Comparison of ENCODE assay signal across 11 cellular contexts in genomic region chr10:25026463-25026862, GRCh38. TPM values are rescaled to one million over a fixed set of nuclear protein-coding genes. Genes with fewer than 3 reads are reported as not detected.
DNase-seq lines count a peak whose midpoint lies in the region; ATAC-seq, FAIRE-seq and TF ChIP-seq lines count a peak whose summit lies in the region.
"Had no signal": no experiment of that assay in that cellular context is flagged by ENCODE, and none has a peak within 500 bp of the region (broad histone marks: within the 10 kb centered on the region; RNA-seq: fewer than 3 reads in every experiment).

No MANE protein-coding gene starts in this region.

- H3K36me3 ChIP-seq in K562 (ENCODE audit: control insufficient read depth, insufficient read depth, low read length), result no peaks in the 10 kb centered on the region
- H3K36me3 ChIP-seq in BE2C, result no peaks in the 10 kb centered on the region

- no peak for TF ChIP-seq CTCF in AG10803 (conservative IDR thresholded peaks at IDR 0.05; ENCODE audit: low read length)
- TF ChIP-seq CTCF in K562 (IDR thresholded peaks at IDR 0.05 in 2 of 3, conservative IDR thresholded peaks at IDR 0.05 in 1 of 3; ENCODE audit: insufficient read depth in 2 of 3, low read depth in 1 of 3, low read length in 3 of 3), result peak in 2 of 3 experiments; percentile 20 to 66; a peak in 3 of 6 replicates
- TF ChIP-seq CTCF in BE2C (IDR thresholded peaks at IDR 0.05; ENCODE audit: low read depth, low read length), result no peak; the same call in 1 of the 2 replicates

- H3K79me2 ChIP-seq in K562 (ENCODE audit: control insufficient read depth, insufficient read depth, low read length), result no peaks in the 10 kb centered on the region

- in situ Hi-C loops in K562 (cut with MboI), result no loop called here

- no peak overlapping the region for H3K27ac ChIP-seq in K562 (ENCODE audit: extremely low read depth, low read depth, low read length)

- H3K27me3 ChIP-seq in K562 (ENCODE audit: control insufficient read depth in 2 of 2, insufficient read depth in 2 of 2, low read length in 2 of 2), result no peaks in the 10 kb centered on the region
- no peaks in the 10 kb centered on the region for H3K27me3 ChIP-seq in BE2C

- FAIRE-seq in K562 (lab: Jason Lieb, UNC), result no peak

- POLR2A ChIA-PET in K562 (lab: Yijun Ruan, JAX), result interaction anchor here (2.1 kb wide), 1 partner anchor 13 kb away, joined by 4 read pairs; no protein-coding TSS in a partner anchor

- H3K9me3 ChIP-seq in K562 (replicated peaks; ENCODE audit: control insufficient read depth, insufficient read depth, low read depth, low read length) (no peaks in the 10 kb centered on the region), BE2C (no peaks in the 10 kb centered on the region)

- H4K20me1 ChIP-seq in K562 (replicated peaks; ENCODE audit: control insufficient read depth, insufficient read depth, low read length), result no peaks in the 10 kb centered on the region

- H3K4me2 ChIP-seq in K562 (ENCODE audit: insufficient read depth, low read length), result no peak overlapping the region

- 84% methylated on average over 1 of the region's 1 CpG for WGBS in K562 (ENCODE audit: insufficient coverage, low coverage, missing lambda C conversion rate)

- H3K9ac ChIP-seq in K562 (ENCODE audit: insufficient read depth in 1 of 2, low read depth in 2 of 2, low read length in 2 of 2), result no peak overlapping the region

- peak; percentile 56 to 77 for TF ChIP-seq RAD21 in K562 (CRISPR knock-in tag; conservative IDR thresholded peaks at IDR 0.05 in 1 of 2, IDR thresholded peaks at IDR 0.05 in 1 of 2)

- DNase-seq in AG10803 (ENCODE audit: low read depth), result peak; percentile 52
- DNase-seq in LHCN-M2 (ENCODE audit: low read depth), result peak; percentile 12
- DNase-seq in K562 (ENCODE audit: extremely low read depth in 1 of 4, low spot score in 3 of 4), result peak in 1 of 4 experiments; percentile 14
- no peak for DNase-seq in left lobe of liver (ENCODE audit: low spot score)
- DNase-seq in T1000 (lab: John Stamatoyannopoulos, UW), result no peak
- no peak for DNase-seq in stimulated activated CD4-positive, alpha-beta T cell treated with anti-CD3 and anti-CD28 coated beads, Interleukin-12 subunit alpha, Interleukin-12 subunit beta, amount 100 ng/mL, for 4 hours
- no peak for DNase-seq in AG08396 (ENCODE audit: low spot score)
- no peak for DNase-seq in BE2C
- DNase-seq: activated CD8-positive, alpha-beta memory T cell treated with anti-CD3 and anti-CD28 coated beads, Interleukin-2, amount 10 ng/mL, durations not matched to agents 7 days and 5 days; caudate nucleus; stimulated activated CD4-positive, alpha-beta T cell treated with anti-CD3 and anti-CD28 coated beads, Interleukin-2, amount 100 ng/mL, for 48 hours had no signal

- TF ChIP-seq POLR2A in K562 (conservative IDR thresholded peaks at IDR 0.05), result no peak

- intact Hi-C loops in K562 (cut with micrococcal nuclease), result loop anchor here (1.0 to 5.0 kb wide), 2 partner anchors 55 to 201 kb away; no protein-coding TSS in a partner anchor

- no peaks in the 10 kb centered on the region for H3K4me1 ChIP-seq in K562 (replicated peaks in 1 of 2; ENCODE audit: control insufficient read depth in 2 of 2, insufficient read depth in 2 of 2, low read length in 2 of 2)
- H3K4me1 ChIP-seq in BE2C, result no peaks in the 10 kb centered on the region

- TF ChIP-seq EP300 in K562 (IDR thresholded peaks at IDR 0.05; ENCODE audit: low read length), result no peak

- no peaks in the 10 kb centered on the region for H3K9me1 ChIP-seq in K562 (ENCODE audit: control insufficient read depth, insufficient read depth, low read length)

- ATAC-seq in K562 (no peak), left lobe of liver (peak; percentile 76)
- ATAC-seq: activated CD8-positive, alpha-beta memory T cell treated with anti-CD3 and anti-CD28 coated beads, Interleukin-2, amount 10 ng/mL, durations not matched to agents 7 days and 5 days had no signal

- no peak overlapping the region for H2AFZ ChIP-seq in K562 (ENCODE audit: low read depth, low read length)

- CTCF ChIA-PET in K562 (lab: Yijun Ruan, JAX; ENCODE audit: low intra/inter-chr PET ratio), result interaction anchor here (0.6 to 1.5 kb wide), 5 partner anchors 21 to 297 kb away, joined by 3 to 5 read pairs (median 4); no protein-coding TSS in a partner anchor

- BruUV-seq in K562 (replicated peaks; lab: Mats Ljungman, UMichigan), result no TSS peak

- H3K4me3 ChIP-seq in AG10803 (ENCODE audit: low read length) (no peak overlapping the region), K562 (no peak overlapping the region), BE2C (ENCODE audit: low read depth, low read length) (no peak overlapping the region)

TF ChIP-seq in K562, 482 proteins besides CTCF, POLR2A, EP300 and RAD21:
- TF ChIP-seq ZNF3 (CRISPR knock-in tag; IDR thresholded peaks at IDR 0.05) (no peak), ARID3A (IDR thresholded peaks at IDR 0.05; ENCODE audit: borderline replicate concordance, low read depth, low read length) (0 out of 2 replicates have a peak, but pooled peaks have one; percentile 29)
TF ChIP-seq in K562: peak in this region for 1.

RNA-seq across cellular contexts. Expression of gene THNSL1, which starts 10.1 kb away (rescaled TPM):
- total RNA-seq in LHCN-M2 (2014; rRNA removed) (6.0 and 7.9 TPM in 2 replicates), K562 (2014; rRNA removed) (3.2 and 4.7 TPM in 2 replicates), K562 (2014; rRNA removed; fragmentation: Illumina TruSeq; extraction: Trizol) (8.6 and 8.9 TPM in 2 replicates), K562 (2015; rRNA removed; fragmentation: Illumina TruSeq; extraction: Trizol) (5.8 and 6.3 TPM in 2 replicates), K562 (2021) (6.2 and 6.4 TPM in 2 replicates), left lobe of liver (9.2 TPM)
- polyA plus RNA-seq in LHCN-M2 (2012), result 1.9 TPM
- 1.1 and 3.9 TPM in 2 replicates for total RNA-seq in K562 (2011; cell fraction: chromatin; rRNA removed; ENCODE audit: low replicate concordance)
- 0.33 and 0.92 TPM in 2 replicates for total RNA-seq in K562 (2011; cell fraction: nucleolus; rRNA removed)
- total RNA-seq in K562 (2011; cell fraction: nucleoplasm; rRNA removed), result 1.5 and 2.0 TPM in 2 replicates
- polyA plus RNA-seq in K562 (2011; rRNA removed) (6.0 and 7.5 TPM in 2 replicates), K562 (2014; fragmentation: Illumina TruSeq; extraction: Trizol) (6.4 and 7.0 TPM in 2 replicates), K562 (2014; fragmentation: Nextera tagmentation; extraction: Ambion mirVana) (1 to 10 TPM; 5.9 to 7.6 TPM), K562 (2014; rRNA removed) (4.2 and 4.5 TPM in 2 replicates)
- polyA plus RNA-seq in K562 (2011; cell fraction: cytosol; rRNA removed), result 1.3 and 2.5 TPM in 2 replicates
- polyA plus RNA-seq in K562 (2011; cell fraction: nucleus; rRNA removed), result 1.4 and 2.0 TPM in 2 replicates
- 3.5 and 5.3 TPM in 2 replicates for polyA plus RNA-seq in K562 (2012)
- polyA minus RNA-seq in K562 (2011; rRNA and poly(A)+ RNA removed), result 6.9 and 9.7 TPM in 2 replicates
- 2.4 and 3.3 TPM in 2 replicates for polyA minus RNA-seq in K562 (2011; cell fraction: cytosol; rRNA and poly(A)+ RNA removed)
- polyA minus RNA-seq in K562 (2011; cell fraction: nucleus; rRNA and poly(A)+ RNA removed), result 1.3 and 3.0 TPM in 2 replicates
- 3.9 TPM for polyA plus RNA-seq in BE2C (2012; ENCODE audit: insufficient read depth, insufficient read length, low read depth)

RNA-seq across cellular contexts. Expression of gene ENKUR, which starts 10.5 kb away (rescaled TPM):
- total RNA-seq in LHCN-M2 (2014; rRNA removed) (not detected in 2 replicates), K562 (2014; rRNA removed) (0.12 and 0.14 TPM in 2 replicates), K562 (2014; rRNA removed; fragmentation: Illumina TruSeq; extraction: Trizol) (0.06 and 0.25 TPM in 2 replicates), K562 (2015; rRNA removed; fragmentation: Illumina TruSeq; extraction: Trizol) (0.11 TPM in 2 replicates), K562 (2021) (0.09 and 0.20 TPM in 2 replicates), left lobe of liver (0.48 TPM)
- not detected for polyA plus RNA-seq in LHCN-M2 (2012)
- total RNA-seq in K562 (2011; cell fraction: chromatin; rRNA removed; ENCODE audit: low replicate concordance), result 0.25 and 0.79 TPM in 2 replicates
- total RNA-seq in K562 (2011; cell fraction: nucleolus; rRNA removed), result 0.13 TPM in 1 of 2 replicates, not detected in the other
- 0.61 TPM in 1 of 2 replicates, not detected in the other for total RNA-seq in K562 (2011; cell fraction: nucleoplasm; rRNA removed)
- polyA plus RNA-seq in K562 (2011; rRNA removed) (0.19 and 0.46 TPM in 2 replicates), K562 (2014; fragmentation: Illumina TruSeq; extraction: Trizol) (0.21 TPM in 1 of 2 replicates, not detected in the other), K562 (2014; fragmentation: Nextera tagmentation; extraction: Ambion mirVana) (under 1 TPM; 0.06 to 0.07 TPM), K562 (2014; rRNA removed) (0.28 TPM in 1 of 2 replicates, not detected in the other)
- polyA plus RNA-seq in K562 (2011; cell fraction: cytosol; rRNA removed), result 0.03 and 0.09 TPM in 2 replicates
- 0.14 and 0.15 TPM in 2 replicates for polyA plus RNA-seq in K562 (2011; cell fraction: nucleus; rRNA removed)
- polyA plus RNA-seq in K562 (2012), result 0.14 and 0.23 TPM in 2 replicates
- 0.21 and 0.28 TPM in 2 replicates for polyA minus RNA-seq in K562 (2011; rRNA and poly(A)+ RNA removed)
- not detected in 2 replicates for polyA minus RNA-seq in K562 (2011; cell fraction: cytosol; rRNA and poly(A)+ RNA removed)
- polyA minus RNA-seq in K562 (2011; cell fraction: nucleus; rRNA and poly(A)+ RNA removed), result 0.22 TPM in 1 of 2 replicates, not detected in the other
- not detected for polyA plus RNA-seq in BE2C (2012; ENCODE audit: insufficient read depth, insufficient read length, low read depth)
- total RNA-seq: activated CD8-positive, alpha-beta memory T cell treated with anti-CD3 and anti-CD28 coated beads, Interleukin-2, amount 10 ng/mL, durations not matched to agents 7 days and 5 days had no signal

Comparison
In these comparisons a context has a peak if more than half of its experiments do, and no peak if none do; other contexts are left out.
1. DNase-seq: peak in AG10803 (single experiment) and LHCN-M2 (single experiment); none in left lobe of liver (single experiment), T1000 (single experiment), stimulated activated CD4-positive, alpha-beta T cell treated with anti-CD3 and anti-CD28 coated beads, Interleukin-12 subunit alpha, Interleukin-12 subunit beta, amount 100 ng/mL, for 4 hours (single experiment), AG08396 (single experiment) and BE2C (single experiment).
2. CTCF ChIP-seq: peak in K562 (2 of 3); none in AG10803 (single experiment) and BE2C (single experiment).